ENCODE assay signal across 6 cellular contexts in genomic region chr1:171295418-171295817, GRCh38. TPM values are rescaled to one million over a fixed set of nuclear protein-coding genes. Genes with fewer than 3 reads are reported as not detected.
"Had no signal": no experiment of that assay in that cellular context is flagged by ENCODE, and none has a peak within 500 bp of the region (broad histone marks: within the 10 kb centered on the region; RNA-seq: fewer than 3 reads in every experiment).

No MANE protein-coding gene starts in this region.

RNA-seq across cellular contexts. Expression of gene FMO1, which starts 47.1 kb away (rescaled TPM):
- total RNA-seq: activated CD4-positive, alpha-beta memory T cell treated with anti-CD3 and anti-CD28 coated beads, Interleukin-2, amount 10 ng/mL, durations not matched to agents 7 days and 5 days; activated CD4-positive, alpha-beta T cell treated with anti-CD3 and anti-CD28 coated beads for 36 hours; activated CD8-positive, alpha-beta memory T cell treated with anti-CD3 and anti-CD28 coated beads for 36 hours; activated naive CD4-positive, alpha-beta T cell treated with anti-CD3 and anti-CD28 coated beads for 36 hours; activated T-helper 17 cell treated with anti-CD3 and anti-CD28 coated beads, Interleukin-2, amount 50 U/mL, for 72 hours; T-helper 2 cell treated with Interferon-gamma antibody and Interleukin-4, amounts not matched to agents 100 ng/mL and 5 ng/mL, for 36 hours had no signal
